Comparison of ENCODE assay signal across 10 cellular contexts in genomic region chr14:101927859-101928258, GRCh38. TPM values are rescaled to one million over a fixed set of nuclear protein-coding genes. Genes with fewer than 3 reads are reported as not detected.
DNase-seq lines count a peak whose midpoint lies in the region; ATAC-seq, FAIRE-seq and TF ChIP-seq lines count a peak whose summit lies in the region.
"Had no signal": no experiment of that assay in that cellular context is flagged by ENCODE, and none has a peak within 500 bp of the region (broad histone marks: within the 10 kb centered on the region; RNA-seq: fewer than 3 reads in every experiment).

No MANE protein-coding gene starts in this region.

- intact Hi-C loops in gastrocnemius medialis (cut with DNase I; ENCODE audit: low total_unique reads): loop anchor here (1.0 to 5.0 kb wide), 3 partner anchors 20 to 116 kb away; no protein-coding TSS in a partner anchor

- DNase-seq in ELR (ENCODE audit: low read depth) (peak; percentile 89), SJCRH30 (peak; percentile 91), gastrocnemius medialis (peak; percentile 85 to 93), HK-2 (ENCODE audit: unreplicated experiment) (no peak), small intestine (no peak)
- DNase-seq in activated naive CD4-positive, alpha-beta T cell (lab: John Stamatoyannopoulos, UW): no peak
- DNase-seq: Karpas-422, kidney glomerular epithelial cell had no signal

- TF ChIP-seq CTCF in gastroesophageal sphincter (IDR thresholded peaks at IDR 0.05) (no peak), gastrocnemius medialis (IDR thresholded peaks at IDR 0.05 in 4 of 5, conservative IDR thresholded peaks at IDR 0.05 in 1 of 5) (no peak)

- FAIRE-seq in small intestine (lab: Jason Lieb, UNC): no peak

- 16 to 22% methylated on average over 10 of the region's 10 CpGs for whole genome bisulfite sequencing in gastroesophageal sphincter (ENCODE audit: low coverage in 1 of 2), 2 donors
- WGBS in small intestine, 3 donors: 42 to 73% (median 56%) methylated on average over 10 of the region's 10 CpGs

- H3K4me1 ChIP-seq in SJCRH30 (peaks cover 11% of the 10 kb centered on the region), gastroesophageal sphincter (peaks cover 0 to 26% (median 5%) of the 10 kb centered on the region in 3 donors), gastrocnemius medialis (peaks cover 22 to 27% of the 10 kb centered on the region in 2 donors), small intestine (ENCODE audit: control insufficient read depth in 2 of 2, insufficient read depth in 1 of 2, low read depth in 1 of 2, low read length in 1 of 2) (no peaks in the 10 kb centered on the region)

- H3K4me3 ChIP-seq in SJCRH30 (no peak overlapping the region), gastroesophageal sphincter (no peak overlapping the region), gastrocnemius medialis (peak overlapping the region in 3 of 4 donors; percentile 20 to 38 (median 23)), small intestine (ENCODE audit: low read depth in 1 of 2, low read length in 2 of 2) (no peak overlapping the region)

- H3K27ac ChIP-seq in SJCRH30 (peak overlapping the region; percentile 18; the same call in 1 of the 2 replicates), gastroesophageal sphincter (peak overlapping the region in 3 of 4 donors; percentile 58 to 64 (median 64)), gastrocnemius medialis (peak overlapping the region; percentile 77 to 84 (median 83)), small intestine (ENCODE audit: low read depth in 1 of 2, low read length in 1 of 2) (no peak overlapping the region)

- in situ Hi-C loops in gastrocnemius medialis (cut with MboI; ENCODE audit: low sequenced_read_pairs in 4 of 4): loop anchor here in 2 of 4 donors (25.0 kb wide), 1 partner anchor 166 kb away; the partner anchor contains the start of gene PPP2R5C (in 2 of the 2)

- no peaks in the 10 kb centered on the region for H3K27me3 ChIP-seq in SJCRH30
- H3K27me3 ChIP-seq in gastroesophageal sphincter: no peaks in the 10 kb centered on the region
- no peaks in the 10 kb centered on the region for H3K27me3 ChIP-seq in gastrocnemius medialis
- no peaks in the 10 kb centered on the region for H3K27me3 ChIP-seq in small intestine (ENCODE audit: control insufficient read depth in 2 of 2, insufficient read depth in 2 of 2, low read length in 2 of 2)

- H3K9me3 ChIP-seq in SJCRH30 (replicated peaks): no peaks in the 10 kb centered on the region
- no peaks in the 10 kb centered on the region for H3K9me3 ChIP-seq in gastroesophageal sphincter
- H3K9me3 ChIP-seq in gastrocnemius medialis: no peaks in the 10 kb centered on the region
- H3K9me3 ChIP-seq in small intestine (ENCODE audit: control insufficient read depth, low read depth): no peaks in the 10 kb centered on the region

- H3K36me3 ChIP-seq in SJCRH30 (no peaks in the 10 kb centered on the region), gastroesophageal sphincter (peaks cover 0 to 29% of the 10 kb centered on the region in 2 donors), gastrocnemius medialis (no peaks in the 10 kb centered on the region), small intestine (ENCODE audit: control insufficient read depth in 2 of 2, insufficient read depth in 2 of 2, low read length in 2 of 2) (peaks cover 0 to 7% of the 10 kb centered on the region in 2 donors)

- ATAC-seq in gastroesophageal sphincter (peak; percentile 98), gastrocnemius medialis (peak; percentile 94), HG02642 (IDR thresholded peaks at IDR 0.05; ENCODE audit: poor library complexity, unreplicated experiment) (no peak)

- TF ChIP-seq POLR2A in gastroesophageal sphincter (IDR thresholded peaks at IDR 0.05) (no peak), gastrocnemius medialis (IDR thresholded peaks at IDR 0.05) (peak in 1 of 2 donors; percentile 29)

- peak; percentile 10 for TF ChIP-seq EP300 in gastroesophageal sphincter (IDR thresholded peaks at IDR 0.05)

RNA-seq across cellular contexts. Expression of gene DYNC1H1, which starts 36.5 kb away (rescaled TPM):
- total RNA-seq in SJCRH30 (2014; rRNA removed; shearing (Covaris generic)): 279 and 298 TPM in 2 replicates
- 1,000 to 10,000 TPM in 1 of 4 donors, 100 to 1,000 TPM in 3; 606 to 1,020 (median 666) TPM for total RNA-seq in gastroesophageal sphincter
- total RNA-seq in gastrocnemius medialis: 100 to 1,000 TPM; 486 to 737 (median 718) TPM
- 100 to 1,000 TPM in 1 of 3 donors, 10 to 100 TPM in 2; 74.3 to 135 (median 96.2) TPM for polyA plus RNA-seq in small intestine

Comparison
In these comparisons a context has a peak if more than half of its experiments do, and no peak if none do; other contexts are left out.
1. DNase-seq: peak in ELR (single experiment), SJCRH30 (2 of 2) and gastrocnemius medialis (2 of 2); none in HK-2 (single experiment), small intestine (single experiment) and activated naive CD4-positive, alpha-beta T cell (0 of 4).
2. H3K27ac ChIP-seq: peak in SJCRH30 (single experiment), gastroesophageal sphincter (3 of 4) and gastrocnemius medialis (4 of 4); none in small intestine (0 of 2).
3. H3K4me3 ChIP-seq: peak in gastrocnemius medialis (3 of 4); none in SJCRH30 (single experiment), gastroesophageal sphincter (0 of 2) and small intestine (0 of 2).